In the genomic region with DNA sequence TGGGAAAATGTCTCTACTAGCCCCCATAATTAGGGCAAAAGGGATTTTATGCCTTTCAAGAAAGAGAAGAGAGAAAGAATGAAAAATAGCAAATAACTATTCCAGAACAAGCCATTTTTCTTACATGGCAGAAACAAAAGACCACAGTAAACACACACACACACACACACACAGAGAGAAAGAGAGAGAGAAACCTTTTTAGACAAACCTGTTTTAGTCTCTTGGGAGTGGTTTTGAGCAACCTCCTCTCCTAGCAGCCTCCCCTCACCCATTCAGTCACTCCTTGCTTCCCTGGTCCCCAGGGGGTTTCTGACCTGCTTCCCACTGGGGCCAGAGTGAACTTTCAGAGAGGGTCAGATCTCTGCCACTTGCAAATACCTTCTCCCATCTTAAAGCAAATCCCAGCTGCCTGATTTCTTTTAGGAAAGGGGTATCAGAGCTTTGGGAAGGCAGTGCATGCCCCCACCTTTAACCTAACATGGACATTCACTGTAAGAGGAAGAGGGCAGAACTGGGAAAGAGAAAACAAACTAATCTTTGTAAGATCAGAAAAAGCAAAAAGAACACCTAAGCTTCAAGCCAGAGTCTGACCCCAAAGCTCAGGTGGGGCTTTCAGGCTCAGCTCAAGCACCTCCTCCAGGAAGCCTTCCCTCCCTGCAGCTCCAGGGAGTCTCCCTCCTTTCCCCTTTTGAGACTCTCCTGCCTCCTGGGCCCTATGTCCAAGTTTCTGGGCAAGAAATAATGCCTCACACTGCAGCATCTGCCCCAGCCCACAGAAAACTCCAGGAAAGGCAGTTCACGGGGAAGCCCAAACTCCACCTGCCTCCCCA, we compare ENCODE assay signal across 12 cellular contexts. TPM values are rescaled to one million over a fixed set of nuclear protein-coding genes. Genes with fewer than 3 reads are reported as not detected.
DNase-seq lines count a peak whose midpoint lies in the region; ATAC-seq and TF ChIP-seq lines count a peak whose summit lies in the region.
"Had no signal": no experiment of that assay in that cellular context is flagged by ENCODE, and none has a peak within 500 bp of the region (broad histone marks: within the 10 kb centered on the region; RNA-seq: fewer than 3 reads in every experiment).

No MANE protein-coding gene starts in this region.

- H3K27me3 ChIP-seq in HCT116 (ENCODE audit: insufficient read depth, low read length) (no peaks in the 10 kb centered on the region), RWPE2 (ENCODE audit: insufficient read depth, poor library complexity, severe bottlenecking) (no peaks in the 10 kb centered on the region), spleen (replicated peaks in 1 of 7) (peaks cover 0 to 64% (median 39%) of the 10 kb centered on the region in 7 donors)

- H3K4me1 Mint-ChIP-seq in glutamatergic neuron (ENCODE audit: low read depth, unreplicated experiment), result peaks cover 7% of the 10 kb centered on the region
- peaks cover 6% of the 10 kb centered on the region for H3K4me1 Mint-ChIP-seq in stimulated activated effector memory CD8-positive, alpha-beta T cell treated with anti-CD3 and anti-CD28 coated beads, Interleukin-12 subunit alpha, Interleukin-12 subunit beta, amount 100 ng/mL, for 72 hours

- no TSS peak for BruUV-seq in HCT116 (replicated peaks; lab: Mats Ljungman, UMichigan)

- no peak overlapping the region; the same call in 1 of the 2 replicates for H3K27ac ChIP-seq in HCT116 (ENCODE audit: low read depth, low read length)
- peak overlapping the region; percentile 97 for H3K27ac ChIP-seq in RWPE2 (ENCODE audit: poor library complexity, severe bottlenecking)
- no peak overlapping the region for H3K27ac ChIP-seq in spleen
- H3K27ac ChIP-seq: heart left ventricle had no signal

- POLR2A ChIA-PET in HCT116 (lab: Charles Lee), result no interaction called here

- H3K9ac ChIP-seq in HCT116 (ENCODE audit: low read length), result peak overlapping the region; percentile 75

- no peak overlapping the region for H3K4me3 Mint-ChIP-seq in glutamatergic neuron (ENCODE audit: unreplicated experiment)
- H3K4me3 Mint-ChIP-seq in stimulated activated effector memory CD8-positive, alpha-beta T cell treated with anti-CD3 and anti-CD28 coated beads, Interleukin-12 subunit alpha, Interleukin-12 subunit beta, amount 100 ng/mL, for 72 hours, result peak overlapping the region; percentile 40

- TF ChIP-seq CTCF in HCT116 (IDR thresholded peaks at IDR 0.05 in 2 of 3, conservative IDR thresholded peaks at IDR 0.05 in 1 of 3; ENCODE audit: borderline replicate concordance in 1 of 3, insufficient read depth in 1 of 3, low read depth in 2 of 3, low read length in 2 of 3), result no peak
- no peak for TF ChIP-seq CTCF in RWPE2 (IDR thresholded peaks at IDR 0.05; ENCODE audit: poor library complexity, severe bottlenecking)
- no peak for TF ChIP-seq CTCF in glutamatergic neuron (IDR thresholded peaks at IDR 0.05; ENCODE audit: partially characterized antibody, unreplicated experiment)
- no peak for TF ChIP-seq CTCF in spleen (IDR thresholded peaks at IDR 0.05 in 8 of 11, conservative IDR thresholded peaks at IDR 0.05 in 3 of 11)

- H3K79me2 ChIP-seq in HCT116 (ENCODE audit: insufficient read depth, low read length), result peaks cover 41% of the 10 kb centered on the region

- no peaks in the 10 kb centered on the region for H3K36me3 Mint-ChIP-seq in glutamatergic neuron (ENCODE audit: unreplicated experiment)
- H3K36me3 Mint-ChIP-seq in stimulated activated effector memory CD8-positive, alpha-beta T cell treated with anti-CD3 and anti-CD28 coated beads, Interleukin-12 subunit alpha, Interleukin-12 subunit beta, amount 100 ng/mL, for 72 hours, result no peaks in the 10 kb centered on the region

- no peaks in the 10 kb centered on the region for H3K9me3 ChIP-seq in HCT116 (ENCODE audit: control insufficient read depth in 1 of 2, insufficient read depth in 1 of 2, low read depth in 1 of 2, low read length in 2 of 2)
- no peaks in the 10 kb centered on the region for H3K9me3 ChIP-seq in RWPE2 (ENCODE audit: severe bottlenecking)
- H3K9me3 ChIP-seq in spleen, result no peaks in the 10 kb centered on the region
- H3K9me3 ChIP-seq: heart left ventricle had no signal

- peak overlapping the region; percentile 93 for H3K4me2 ChIP-seq in HCT116 (ENCODE audit: low read length)

- H3K9me3 Mint-ChIP-seq in glutamatergic neuron (ENCODE audit: unreplicated experiment), result peaks cover 6% of the 10 kb centered on the region
- H3K9me3 Mint-ChIP-seq in stimulated activated effector memory CD8-positive, alpha-beta T cell treated with anti-CD3 and anti-CD28 coated beads, Interleukin-12 subunit alpha, Interleukin-12 subunit beta, amount 100 ng/mL, for 72 hours, result no peaks in the 10 kb centered on the region
- H3K9me3 Mint-ChIP-seq: stimulated activated naive CD8-positive, alpha-beta T cell treated with anti-CD3 and anti-CD28 coated beads, Interleukin-15, amount 100 ng/mL, for 72 hours had no signal

- intact Hi-C loops in HCT116 (cut with micrococcal nuclease), result loop anchor here (5.0 kb wide), 1 partner anchor 85 kb away; no protein-coding TSS in a partner anchor
- intact Hi-C loops in spleen (cut with DNase I; ENCODE audit: low total_unique reads), result no loop called here

- H3K36me3 ChIP-seq in HCT116 (ENCODE audit: control insufficient read depth in 1 of 2, insufficient read depth in 2 of 2, low read length in 2 of 2), result no peaks in the 10 kb centered on the region
- peaks cover 56% of the 10 kb centered on the region for H3K36me3 ChIP-seq in RWPE2 (ENCODE audit: low read depth)
- H3K36me3 ChIP-seq in spleen, result no peaks in the 10 kb centered on the region
- H3K36me3 ChIP-seq: heart left ventricle had no signal

- no peaks in the 10 kb centered on the region for H3K9me2 ChIP-seq in HCT116 (ENCODE audit: insufficient read depth)

- TF ChIP-seq POLR2A in HCT116 (IDR thresholded peaks at IDR 0.05; ENCODE audit: borderline replicate concordance, extremely low read depth, insufficient read depth, insufficient read length) (no peak), spleen (IDR thresholded peaks at IDR 0.05) (no peak)

- RAD21 ChIA-PET in HCT116 (lab: Charles Lee; ENCODE audit: low non-redundant PET in 1 of 2, low total read pairs in 2 of 2, uncharacterized antibody in 2 of 2, unreplicated experiment in 2 of 2), result no interaction called here

- H4K20me1 ChIP-seq in HCT116 (ENCODE audit: insufficient read depth), result no peaks in the 10 kb centered on the region

- no peak for DNase-seq in HCT116 (ENCODE audit: low read depth, low spot score)
- no peak for DNase-seq in RWPE2 (ENCODE audit: low spot score)
- no peak for DNase-seq in glutamatergic neuron
- DNase-seq in stimulated activated effector memory CD8-positive, alpha-beta T cell treated with anti-CD3 and anti-CD28 coated beads, Interleukin-12 subunit alpha, Interleukin-12 subunit beta, amount 100 ng/mL, for 72 hours (ENCODE audit: low spot score in 2 of 2), result no peak
- DNase-seq in spleen, result no peak
- no peak for DNase-seq in activated gamma-delta T cell treated with Interleukin-2 at 50 U/mL for 16 hours
- DNase-seq: NCI-H524 treated with DMSO at 0.1 percent for 48 hours; stimulated activated CD4-positive, alpha-beta T cell treated with anti-CD3 and anti-CD28 coated beads, Interleukin-15, amount 100 ng/mL, for 24 hours; stimulated activated naive CD8-positive, alpha-beta T cell treated with anti-CD3 and anti-CD28 coated beads, Interleukin-15, amount 100 ng/mL, for 72 hours; T1000 had no signal

- no peak overlapping the region for H2AFZ ChIP-seq in HCT116 (ENCODE audit: low read depth, low read length, poor library complexity, severe bottlenecking)

- H3K4me3 ChIP-seq in HCT116 (replicated peaks in 1 of 2; ENCODE audit: low read depth in 1 of 2, low read length in 2 of 2), result no peak overlapping the region
- peak overlapping the region; percentile 98 for H3K4me3 ChIP-seq in RWPE2 (ENCODE audit: severe bottlenecking)
- peak overlapping the region in 2 of 8 donors; percentile 61 to 79 for H3K4me3 ChIP-seq in spleen

- CTCF ChIA-PET in HCT116 (lab: Charles Lee), result interaction anchor here (1.2 to 1.4 kb wide), 2 partner anchors 10 to 15 kb away, joined by 3 to 4 read pairs; no protein-coding TSS in a partner anchor

- TF ChIP-seq RAD21 in HCT116 (IDR thresholded peaks at IDR 0.05; ENCODE audit: low read depth), result no peak

- ATAC-seq in HCT116, result no peak
- ATAC-seq in RWPE2 (ENCODE audit: low read depth), result no peak
- ATAC-seq in stimulated activated effector memory CD8-positive, alpha-beta T cell treated with anti-CD3 and anti-CD28 coated beads, Interleukin-12 subunit alpha, Interleukin-12 subunit beta, amount 100 ng/mL, for 72 hours, result no peak
- ATAC-seq in HG03196 (IDR thresholded peaks at IDR 0.05; ENCODE audit: unreplicated experiment), result no peak
- ATAC-seq: heart left ventricle; stimulated activated naive CD8-positive, alpha-beta T cell treated with anti-CD3 and anti-CD28 coated beads, Interleukin-15, amount 100 ng/mL, for 72 hours had no signal

- peak overlapping the region; percentile 15 for H3K27ac Mint-ChIP-seq in glutamatergic neuron (ENCODE audit: unreplicated experiment)
- H3K27ac Mint-ChIP-seq in stimulated activated effector memory CD8-positive, alpha-beta T cell treated with anti-CD3 and anti-CD28 coated beads, Interleukin-12 subunit alpha, Interleukin-12 subunit beta, amount 100 ng/mL, for 72 hours, result no peak overlapping the region

- H3K27me3 Mint-ChIP-seq in glutamatergic neuron (ENCODE audit: unreplicated experiment), result peaks cover 18% of the 10 kb centered on the region

- WGBS in spleen, 5 donors, result 90 to 100% (median 100%) methylated on average over 1 of the region's 1 CpG

- H3K4me1 ChIP-seq in HCT116 (ENCODE audit: control insufficient read depth in 1 of 2, insufficient read depth in 2 of 2, low read length in 2 of 2), result peaks cover 21 to 63% of the 10 kb centered on the region in 2 experiments
- H3K4me1 ChIP-seq in RWPE2 (ENCODE audit: insufficient read depth, poor library complexity, severe bottlenecking), result peaks cover 58% of the 10 kb centered on the region
- peaks cover 4 to 36% (median 29%) of the 10 kb centered on the region in 6 donors for H3K4me1 ChIP-seq in spleen

TF ChIP-seq in HCT116, 20 proteins besides CTCF, POLR2A, EP300 and RAD21 (continues in another document):
- TF ChIP-seq CBX3 (IDR thresholded peaks at IDR 0.05; ENCODE audit: low read depth) (no peak), ZFX (IDR thresholded peaks at IDR 0.05) (no peak), JUND (IDR thresholded peaks at IDR 0.05) (no peak), TCF7L2 (IDR thresholded peaks at IDR 0.05; ENCODE audit: borderline replicate concordance, extremely low read depth, insufficient read depth, insufficient read length) (no peak)

RNA-seq across cellular contexts. Expression of gene SDC1, which starts 2.8 kb away (rescaled TPM):
- total RNA-seq in HCT116 (2021; ENCODE audit: unreplicated experiment) (32.0 TPM), glutamatergic neuron (ENCODE audit: unreplicated experiment) (0.93 TPM), spleen (10 to 100 TPM in 6 of 7 donors, 1 to 10 TPM in 1; 6.0 to 43.8 (median 21.7) TPM)
- 13.7 and 15.4 TPM in 2 replicates for polyA plus RNA-seq in HCT116 (2012)
- 1 to 10 TPM in 1 of 3 donors, under 1 TPM in 2; 0.54 to 3.5 (median 0.85) TPM for polyA plus RNA-seq in spleen
